4 cellular contexts compared by ENCODE assay signal in the genomic region with DNA sequence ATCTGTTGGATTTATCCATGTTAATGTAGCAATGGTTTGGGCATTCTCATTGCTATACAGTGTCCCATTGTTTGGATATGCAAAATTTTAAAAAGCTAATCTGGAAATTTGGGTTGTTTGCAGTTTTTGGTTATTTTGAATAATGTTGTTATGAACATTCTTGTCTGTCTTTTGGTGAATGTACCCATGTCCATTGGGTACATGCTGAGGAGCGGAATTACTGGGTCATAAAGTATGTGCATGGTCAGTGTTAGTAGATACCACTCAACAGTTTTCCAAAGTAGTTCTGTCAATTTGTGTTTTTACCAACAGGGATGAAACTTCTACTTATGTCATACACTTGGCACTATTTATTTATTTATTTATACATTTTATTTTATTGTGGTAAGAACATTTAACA.
"Had no signal": no experiment of that assay in that cellular context is flagged by ENCODE, and none has a peak within 500 bp of the region (broad histone marks: within the 10 kb centered on the region; RNA-seq: fewer than 3 reads in every experiment).

No MANE protein-coding gene starts in this region.

- ATAC-seq: HepG2, K562 had no signal

- H3K4me3 ChIP-seq: K562 had no signal

- H3K27ac ChIP-seq: HL-60, KMS-11 had no signal
